Comparison of ENCODE assay signal across 8 cellular contexts in the genomic region with DNA sequence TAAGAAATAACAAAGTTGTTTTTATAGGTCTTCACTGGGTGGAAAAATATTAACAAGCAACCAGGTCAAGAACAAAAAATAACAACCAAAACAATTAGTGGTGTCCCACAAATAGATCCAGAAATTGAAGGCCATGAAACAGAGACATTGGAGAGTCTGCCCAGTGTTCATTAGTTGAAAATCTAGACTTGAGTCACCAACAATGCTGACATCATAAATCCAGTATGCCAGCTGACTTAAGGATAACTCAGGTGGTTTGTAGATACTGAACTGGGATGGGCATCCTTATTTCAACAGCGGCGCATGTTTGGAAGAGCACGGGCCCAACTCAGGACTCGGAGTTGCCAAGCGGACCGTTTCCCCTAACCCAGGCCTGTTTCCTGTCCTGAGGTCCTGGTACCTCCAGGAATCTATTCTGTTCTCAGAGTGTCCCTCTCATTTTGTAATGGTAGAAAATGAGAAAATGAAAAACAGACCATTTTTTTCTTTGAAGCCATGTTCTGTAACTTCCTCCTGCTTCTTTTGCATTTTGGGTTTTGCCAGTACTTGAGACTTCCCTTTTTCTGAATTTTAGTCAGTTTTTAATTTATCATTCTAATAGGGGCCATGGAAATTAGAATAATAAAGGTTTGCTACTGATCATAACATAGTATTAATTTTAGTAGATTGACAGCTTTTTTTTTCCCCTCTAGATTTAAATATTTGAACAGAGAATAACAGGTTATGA.
DNase-seq lines count a peak whose midpoint lies in the region; ATAC-seq and TF ChIP-seq lines count a peak whose summit lies in the region.

No MANE protein-coding gene starts in this region.

- ATAC-seq in HG03064 (IDR thresholded peaks at IDR 0.05; ENCODE audit: low read depth, unreplicated experiment) (peak; percentile 0), SK-N-SH treated with all-trans-retinoic acid at 6 μM for 48 hours (peak; percentile 68), left lung (no peak)

- intact Hi-C loops in left lung (cut with DNase I) = no loop called here
- intact Hi-C loops in adrenal gland (cut with DNase I) = no loop called here

- peaks cover 70% of the 10 kb centered on the region for H3K36me3 Mint-ChIP-seq in activated T-cell treated with anti-CD3 and anti-CD28 coated beads, Interleukin-2, amount 50 U/mL, for 24 hours (ENCODE audit: low read depth)

- no peaks in the 10 kb centered on the region for H3K27me3 ChIP-seq in left lung
- no peaks in the 10 kb centered on the region for H3K27me3 ChIP-seq in adrenal gland

- H3K36me3 ChIP-seq in left lung (no peaks in the 10 kb centered on the region), adrenal gland (replicated peaks in 1 of 2) (no peaks in the 10 kb centered on the region)

- no peak for TF ChIP-seq CTCF in left lung (IDR thresholded peaks at IDR 0.05)
- no peak for TF ChIP-seq CTCF in adrenal gland (IDR thresholded peaks at IDR 0.05)

- H3K4me3 Mint-ChIP-seq in activated T-cell treated with anti-CD3 and anti-CD28 coated beads, Interleukin-2, amount 50 U/mL, for 24 hours = peak overlapping the region; percentile 91

- no peak overlapping the region for H3K4me3 ChIP-seq in left lung
- H3K4me3 ChIP-seq in adrenal gland = no peak overlapping the region

- in situ Hi-C loops in KBM-7 (cut with MboI; ENCODE audit: low pct_unique_long_range_greater_than_20kb, low sequenced_read_pairs) = no loop called here

- H3K4me1 ChIP-seq in left lung (peaks cover 0 to 88% of the 10 kb centered on the region in 2 donors), adrenal gland (replicated peaks in 1 of 2) (no peaks in the 10 kb centered on the region)

- H3K27me3 Mint-ChIP-seq in activated T-cell treated with anti-CD3 and anti-CD28 coated beads, Interleukin-2, amount 50 U/mL, for 24 hours = no peaks in the 10 kb centered on the region

- H3K27ac ChIP-seq in left lung = peak overlapping the region; percentile 50 to 97
- peak overlapping the region in 1 of 5 donors; percentile 37 for H3K27ac ChIP-seq in adrenal gland

- WGBS in adrenal gland, 4 donors = 85 to 95% (median 90%) methylated on average over 6 of the region's 6 CpGs

- no peak for TF ChIP-seq POLR2A in adrenal gland (IDR thresholded peaks at IDR 0.05)

- no peaks in the 10 kb centered on the region for H3K9me3 ChIP-seq in left lung
- no peaks in the 10 kb centered on the region for H3K9me3 ChIP-seq in adrenal gland (replicated peaks in 1 of 3)

- DNase-seq in activated T-cell treated with anti-CD3 and anti-CD28 coated beads, Interleukin-2, amount 50 U/mL, for 24 hours = no peak
- DNase-seq in activated T-cell treated with anti-CD3 and anti-CD28 coated beads for 4 hours (no peak), left lung (no peak), KBM-7 (no peak), adrenal gland (no peak)
- no peak for DNase-seq in stimulated activated CD8-positive, alpha-beta memory T cell treated with anti-CD3 and anti-CD28 coated beads, Interleukin-4, amount 100 ng/mL, for 48 hours

- peaks cover 96% of the 10 kb centered on the region for H3K4me1 Mint-ChIP-seq in activated T-cell treated with anti-CD3 and anti-CD28 coated beads, Interleukin-2, amount 50 U/mL, for 24 hours (ENCODE audit: low read depth)

- H3K9me3 Mint-ChIP-seq in activated T-cell treated with anti-CD3 and anti-CD28 coated beads, Interleukin-2, amount 50 U/mL, for 24 hours = no peaks in the 10 kb centered on the region

- peak overlapping the region; percentile 99 for H3K27ac Mint-ChIP-seq in activated T-cell treated with anti-CD3 and anti-CD28 coated beads, Interleukin-2, amount 50 U/mL, for 24 hours

TF ChIP-seq in SK-N-SH treated with all-trans-retinoic acid at 6 μM for 48 hours, 23 proteins besides CTCF, POLR2A, EP300 and RAD21:
- no peak for TF ChIP-seq ZFP3 (CRISPR knock-in tag; IDR thresholded peaks at IDR 0.05)
- no peak for TF ChIP-seq TCF4 (CRISPR knock-in tag; IDR thresholded peaks at IDR 0.05; ENCODE audit: borderline replicate concordance)
- no peak for TF ChIP-seq PPARA (CRISPR knock-in tag; IDR thresholded peaks at IDR 0.05; ENCODE audit: borderline replicate concordance)
- no peak for TF ChIP-seq ZFP30 (CRISPR knock-in tag; IDR thresholded peaks at IDR 0.05)
- no peak for TF ChIP-seq ARNTL (CRISPR knock-in tag; IDR thresholded peaks at IDR 0.05; ENCODE audit: borderline replicate concordance, low read depth)
